ENCODE assay signal across 9 cellular contexts in genomic region chr10:95183132-95183450, GRCh38. TPM values are rescaled to one million over a fixed set of nuclear protein-coding genes. Genes with fewer than 3 reads are reported as not detected.
DNase-seq lines count a peak whose midpoint lies in the region; ATAC-seq, FAIRE-seq and TF ChIP-seq lines count a peak whose summit lies in the region.
"Had no signal": no experiment of that assay in that cellular context is flagged by ENCODE, and none has a peak within 500 bp of the region (broad histone marks: within the 10 kb centered on the region; RNA-seq: fewer than 3 reads in every experiment).

No MANE protein-coding gene starts in this region.

- peak overlapping the region in 1 of 9 donors; percentile 42 for H3K27ac Mint-ChIP-seq in naive thymus-derived CD4-positive, alpha-beta T cell

- H3K27ac ChIP-seq in naive thymus-derived CD4-positive, alpha-beta T cell (ENCODE audit: low read depth, low read length), result no peak overlapping the region

- peaks cover 0 to 5% (median 0%) of the 10 kb centered on the region in 11 donors for H3K9me3 Mint-ChIP-seq in naive thymus-derived CD4-positive, alpha-beta T cell

- H3K4me3 ChIP-seq in GM12864 (ENCODE audit: low read depth, low read length) (peak overlapping the region; percentile 80), bronchial epithelial cell (ENCODE audit: low read depth, low read length) (peak overlapping the region; percentile 66)
- H3K4me3 ChIP-seq in naive thymus-derived CD4-positive, alpha-beta T cell (ENCODE audit: low read length), result peak overlapping the region; percentile 42

- peaks cover 0 to 49% (median 24%) of the 10 kb centered on the region in 5 donors for H3K27me3 Mint-ChIP-seq in naive thymus-derived CD4-positive, alpha-beta T cell

- no peak for FAIRE-seq in bronchial epithelial cell (lab: Jason Lieb, UNC)

- POLR2A ChIA-PET in naive thymus-derived CD4-positive, alpha-beta T cell (lab: Charles Lee), result no interaction called here

- no peaks in the 10 kb centered on the region for H3K27me3 ChIP-seq in bronchial epithelial cell (ENCODE audit: control insufficient read depth, insufficient read depth, low read length)
- H3K27me3 ChIP-seq in naive thymus-derived CD4-positive, alpha-beta T cell (ENCODE audit: control insufficient read depth in 2 of 2, insufficient read depth in 2 of 2, low read length in 2 of 2), result no peaks in the 10 kb centered on the region

- in situ Hi-C loops in ACHN (cut with HindIII; ENCODE audit: low pct_ligation_motif_present, low pct_unique_long_range_greater_than_20kb, low sequenced_read_pairs), result loop anchor here (25.0 kb wide), 1 partner anchor 179 kb away; no protein-coding TSS in a partner anchor

- no peaks in the 10 kb centered on the region for H3K36me3 ChIP-seq in bronchial epithelial cell (ENCODE audit: control insufficient read depth, insufficient read depth, low read length)
- no peaks in the 10 kb centered on the region for H3K36me3 ChIP-seq in naive thymus-derived CD4-positive, alpha-beta T cell (ENCODE audit: control insufficient read depth in 2 of 3, insufficient read depth in 3 of 3, low read length in 3 of 3)

- H3K4me1 Mint-ChIP-seq in naive thymus-derived CD4-positive, alpha-beta T cell, result peaks cover 5 to 10% (median 6%) of the 10 kb centered on the region in 7 donors

- H3K4me3 Mint-ChIP-seq in naive thymus-derived CD4-positive, alpha-beta T cell, result peak overlapping the region; percentile 63 to 82 (median 76)

- no peak for TF ChIP-seq CTCF in GM12864 (IDR thresholded peaks at IDR 0.05; ENCODE audit: low read depth, low read length, missing control alignments)
- no peak for TF ChIP-seq CTCF in bronchial epithelial cell (IDR thresholded peaks at IDR 0.05; ENCODE audit: insufficient read depth, low read length, severe bottlenecking)

- DNase-seq in GM12864 (ENCODE audit: low read depth) (no peak), HT-29 (ENCODE audit: low spot score) (peak; percentile 33), bronchial epithelial cell (ENCODE audit: low read depth) (peak; percentile 8), iPS-NIHi7 (ENCODE audit: extremely low spot score) (no peak), NCI-H345 (lab: John Stamatoyannopoulos, UW) (no peak), SW480 (ENCODE audit: low spot score) (no peak), ACHN (no peak)
- DNase-seq in naive thymus-derived CD4-positive, alpha-beta T cell, result peak in 1 of 9 donors; percentile 0

- H3K36me3 Mint-ChIP-seq in naive thymus-derived CD4-positive, alpha-beta T cell, result peaks cover 0 to 3% (median 0%) of the 10 kb centered on the region in 5 donors

- no peaks in the 10 kb centered on the region for H3K9me3 ChIP-seq in naive thymus-derived CD4-positive, alpha-beta T cell (ENCODE audit: control insufficient read depth in 2 of 3, low read length in 3 of 3)

- H3K4me1 ChIP-seq in naive thymus-derived CD4-positive, alpha-beta T cell (ENCODE audit: control insufficient read depth in 2 of 2, insufficient read depth in 2 of 2, low read length in 2 of 2), result no peaks in the 10 kb centered on the region

- intact Hi-C loops in naive thymus-derived CD4-positive, alpha-beta T cell (cut with micrococcal nuclease), result loop anchor here (1.0 to 5.0 kb wide), 8 partner anchors 48 to 636 kb away; partner anchors contain the start of genes HELLS (in 1 of the 2) and PDLIM1 (in 1 of the 2)

- no peak for ATAC-seq in naive thymus-derived CD4-positive, alpha-beta T cell

- CTCF ChIA-PET in naive thymus-derived CD4-positive, alpha-beta T cell (lab: Charles Lee), result interaction anchor here (1.6 kb wide), 1 partner anchor 60 kb away, joined by 5 read pairs; no protein-coding TSS in a partner anchor

RNA-seq across cellular contexts. Expression of gene ACSM6, which starts 10.9 kb away (rescaled TPM):
- total RNA-seq in HT-29 (2014; rRNA removed; shearing (Covaris generic)), result not detected in 2 replicates
- total RNA-seq in bronchial epithelial cell, result not detected in 2 replicates
- not detected for total RNA-seq in naive thymus-derived CD4-positive, alpha-beta T cell
- not detected for polyA plus RNA-seq in naive thymus-derived CD4-positive, alpha-beta T cell
- total RNA-seq: NCI-H460 had no signal

Comparison
In these comparisons a context has a peak if more than half of its experiments do, and no peak if none do; other contexts are left out.
1. DNase-seq: peak in HT-29 (single experiment) and bronchial epithelial cell (single experiment); none in GM12864 (single experiment), iPS-NIHi7 (single experiment), NCI-H345 (single experiment), SW480 (single experiment) and ACHN (single experiment).
2. Peak in every context shown above with its lines, with median percentiles within 50 percentile points of each other: H3K4me3 ChIP-seq.